In genomic region chr1:101918277-101918676, GRCh38 we compare ENCODE assay signal across 1 cellular context.
TF ChIP-seq lines count a peak whose summit lies in the region.

No MANE protein-coding gene starts in this region.

TF ChIP-seq in SK-N-SH, 30 proteins besides CTCF, POLR2A, EP300 and RAD21 (continued from another document):
- TF ChIP-seq NFIC (IDR thresholded peaks at IDR 0.05; ENCODE audit: borderline replicate concordance), result no peak
- no peak for TF ChIP-seq TEAD4 (IDR thresholded peaks at IDR 0.05; ENCODE audit: borderline replicate concordance, insufficient read depth)
